In genomic region chrX:48736878-48737212, GRCh38 we compare ENCODE assay signal across 8 cellular contexts. TPM values are rescaled to one million over a fixed set of nuclear protein-coding genes. Genes with fewer than 3 reads are reported as not detected.
DNase-seq lines count a peak whose midpoint lies in the region; ATAC-seq and TF ChIP-seq lines count a peak whose summit lies in the region.

No MANE protein-coding gene starts in this region.

- no peaks in the 10 kb centered on the region for H4K20me1 ChIP-seq in neural cell (ENCODE audit: insufficient read depth)

- H3K9ac ChIP-seq in neural cell (ENCODE audit: low read length) = peak overlapping the region; percentile 53

- H3K9me3 ChIP-seq in neural cell (ENCODE audit: low read length) (no peaks in the 10 kb centered on the region), body of pancreas (no peaks in the 10 kb centered on the region)

- no peak for TF ChIP-seq EP300 in neural cell (conservative IDR thresholded peaks at IDR 0.05; ENCODE audit: poor library complexity, severe bottlenecking)

- H3K79me2 ChIP-seq in neural cell (replicated peaks; ENCODE audit: insufficient read depth, low read length) = peaks cover 11% of the 10 kb centered on the region

- H3K36me3 ChIP-seq in neural cell (ENCODE audit: insufficient read depth, low read length) (no peaks in the 10 kb centered on the region), body of pancreas (replicated peaks in 1 of 2; ENCODE audit: insufficient read depth in 1 of 2, low read depth in 2 of 2) (no peaks in the 10 kb centered on the region)

- H3K27me3 ChIP-seq in neural cell (ENCODE audit: insufficient read depth, low read depth, low read length) (no peaks in the 10 kb centered on the region), body of pancreas (no peaks in the 10 kb centered on the region)

- H3K4me2 ChIP-seq in neural cell (ENCODE audit: low read length) = peak overlapping the region; percentile 48

- 7 to 10% methylated on average over 2 to 10 of the region's 10 CpGs for WGBS in body of pancreas, 2 donors

- intact Hi-C loops in body of pancreas (cut with DNase I) = no loop called here

- no peak for TF ChIP-seq POLR2A in body of pancreas (IDR thresholded peaks at IDR 0.05)

- TF ChIP-seq CTCF in C4-2B (conservative IDR thresholded peaks at IDR 0.05) (no peak), LNCaP clone FGC (IDR thresholded peaks at IDR 0.05; ENCODE audit: control insufficient read depth, extremely low read depth, insufficient read depth) (no peak), coronary artery (IDR thresholded peaks at IDR 0.05) (no peak), neural cell (IDR thresholded peaks at IDR 0.05; ENCODE audit: poor library complexity, severe bottlenecking) (no peak), body of pancreas (IDR thresholded peaks at IDR 0.05) (no peak)

- DNase-seq in LNCaP clone FGC (ENCODE audit: low read depth) = no peak
- DNase-seq in coronary artery (ENCODE audit: low spot score) = no peak
- DNase-seq in body of pancreas = no peak
- DNase-seq in activated gamma-delta T cell (lab: John Stamatoyannopoulos, UW) = no peak
- no peak for DNase-seq in GM19238 (ENCODE audit: insufficient read length, low spot score)

- H3F3A ChIP-seq in neural cell (ENCODE audit: insufficient read depth, low read length, poor library complexity, severe bottlenecking) = no peaks in the 10 kb centered on the region

- no peak overlapping the region for H2AFZ ChIP-seq in neural cell (ENCODE audit: low read depth, low read length)

- H3K4me3 ChIP-seq in LNCaP clone FGC (ENCODE audit: low read depth, low read length) (peak overlapping the region; percentile 66), coronary artery (peak overlapping the region; percentile 45), neural cell (ENCODE audit: low read length) (peak overlapping the region; percentile 69), body of pancreas (no peak overlapping the region)

- peaks cover 5% of the 10 kb centered on the region for H3K4me1 ChIP-seq in body of pancreas

- H3K9me2 ChIP-seq in neural cell (ENCODE audit: insufficient read depth, low read length) = no peaks in the 10 kb centered on the region

- no peak for TF ChIP-seq RAD21 in neural cell (conservative IDR thresholded peaks at IDR 0.05)

- ATAC-seq in HG02870 (IDR thresholded peaks at IDR 0.05; ENCODE audit: unreplicated experiment) = no peak
- ATAC-seq in body of pancreas = no peak

- H3K27ac ChIP-seq in C4-2B (peak overlapping the region; percentile 88), coronary artery (no peak overlapping the region), neural cell (ENCODE audit: low read length) (peak overlapping the region; percentile 12), body of pancreas (peak overlapping the region in 2 of 4 donors; percentile 37 to 91)

TF ChIP-seq in neural cell, 6 proteins besides CTCF, POLR2A, EP300 and RAD21:
- TF ChIP-seq POLR2AphosphoS5 (IDR thresholded peaks at IDR 0.05) = no peak
- no peak for TF ChIP-seq EZH2 (IDR thresholded peaks at IDR 0.05; ENCODE audit: borderline replicate concordance, insufficient read depth, low read length, poor library complexity, severe bottlenecking)
- TF ChIP-seq REST (IDR thresholded peaks at IDR 0.05; ENCODE audit: borderline replicate concordance) = no peak
- TF ChIP-seq TAF1 (IDR thresholded peaks at IDR 0.05; ENCODE audit: low read depth) = no peak
- TF ChIP-seq SMC3 (conservative IDR thresholded peaks at IDR 0.05; ENCODE audit: poor library complexity) = no peak
- TF ChIP-seq MXI1 (conservative IDR thresholded peaks at IDR 0.05; ENCODE audit: poor library complexity, severe bottlenecking) = no peak

RNA-seq across cellular contexts. Expression of gene GLOD5, which starts 24.7 kb away (rescaled TPM):
- polyA plus RNA-seq in neural cell = not detected in 2 replicates
- not detected in 2 replicates for polyA minus RNA-seq in neural cell
- not detected for total RNA-seq in body of pancreas

RNA-seq across cellular contexts. Expression of gene SUV39H1, which starts 40.3 kb away (rescaled TPM):
- 3.1 and 3.2 TPM in 2 replicates for polyA plus RNA-seq in neural cell
- polyA minus RNA-seq in neural cell = 2.9 and 4.9 TPM in 2 replicates
- 1 to 10 TPM; 2.1 to 2.6 TPM for total RNA-seq in body of pancreas

RNA-seq across cellular contexts. Expression of gene GATA1, which starts 49.5 kb away (rescaled TPM):
- polyA plus RNA-seq in neural cell = not detected in 2 replicates
- polyA minus RNA-seq in neural cell = not detected in 2 replicates
- not detected for total RNA-seq in body of pancreas

RNA-seq across cellular contexts. Expression of gene WAS, which starts 53.2 kb away (rescaled TPM):
- 1.0 and 1.1 TPM in 2 replicates for polyA plus RNA-seq in neural cell
- not detected in 2 replicates for polyA minus RNA-seq in neural cell
- 1 to 10 TPM in 1 of 2 donors, not detected in 1; 1.0 TPM for total RNA-seq in body of pancreas

Comparison
In these comparisons a context has a peak if more than half of its experiments do, and no peak if none do; other contexts are left out.
1. H3K27ac ChIP-seq: peak in C4-2B (single experiment) and neural cell (single experiment); none in coronary artery (0 of 2).
2. H3K4me3 ChIP-seq: peak in LNCaP clone FGC (single experiment), coronary artery (single experiment) and neural cell (single experiment); none in body of pancreas (0 of 2).